Comparison of ENCODE assay signal across 32 cellular contexts in the genomic region with DNA sequence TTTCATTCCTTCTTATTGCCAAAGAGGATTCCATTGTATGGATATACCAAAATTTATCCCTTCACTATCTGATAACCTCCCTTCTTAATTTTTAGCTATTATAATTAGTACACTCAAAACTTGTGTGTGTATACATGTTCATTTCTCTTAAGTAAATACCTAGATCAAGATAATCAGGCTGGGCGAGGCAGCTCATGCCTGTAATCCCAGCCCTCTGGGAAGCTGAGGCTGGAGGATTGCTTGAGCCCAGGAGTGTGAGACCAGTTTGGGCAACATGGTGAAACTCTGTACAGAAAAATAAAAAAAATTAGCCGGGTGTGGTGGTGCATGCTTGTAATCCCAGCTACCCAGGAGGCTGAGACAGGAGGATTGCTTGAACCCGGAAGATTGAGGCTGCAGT. TPM values are rescaled to one million over a fixed set of nuclear protein-coding genes. Genes with fewer than 3 reads are reported as not detected.
"Had no signal": no experiment of that assay in that cellular context is flagged by ENCODE, and none has a peak within 500 bp of the region (broad histone marks: within the 10 kb centered on the region; RNA-seq: fewer than 3 reads in every experiment).

No MANE protein-coding gene starts in this region.

- H3K36me3 Mint-ChIP-seq: activated CD4-positive, alpha-beta memory T cell treated with anti-CD3 and anti-CD28 coated beads for 36 hours; activated naive CD4-positive, alpha-beta T cell treated with anti-CD3 and anti-CD28 coated beads, Interleukin-2, amount 50 U/mL, for 72 hours had no signal

- H3K9me3 Mint-ChIP-seq: activated CD4-positive, alpha-beta memory T cell treated with anti-CD3 and anti-CD28 coated beads for 36 hours; activated naive CD4-positive, alpha-beta T cell treated with anti-CD3 and anti-CD28 coated beads for 36 hours; activated naive CD4-positive, alpha-beta T cell treated with anti-CD3 and anti-CD28 coated beads, Interleukin-2, amount 50 U/mL, for 72 hours; activated T-cell treated with anti-CD3 and anti-CD28 coated beads, Interleukin-2, amount 50 U/mL, for 4 hours; activated T-helper 1 cell treated with anti-CD3 and anti-CD28 coated beads, Interleukin-12 subunit alpha, Interleukin-12 subunit beta, Interleukin-2, Interleukin-4 antibody, amounts not matched to agents 30 ng/mL and 10 ng/mL and 1 ng/mL, durations not matched to agents 14 hours and 24 hours and 36 hours; T-helper 1 cell treated with Interleukin-12 subunit alpha and Interleukin-12 subunit beta and Interleukin-4 antibody, amounts not matched to agents 30 μg/mL and 1 μg/mL, for 36 hours; T-helper 2 cell treated with Interferon-gamma antibody and Interleukin-4, amounts not matched to agents 5 μg/mL and 100 μg/mL, for 36 hours had no signal

- H3K9me3 ChIP-seq: adrenal gland, body of pancreas, breast epithelium, MG63, SJSA1, SK-N-SH had no signal

- H3K27me3 ChIP-seq: adrenal gland, body of pancreas, breast epithelium, MG63 had no signal

- H3K27ac Mint-ChIP-seq: activated CD4-positive, alpha-beta memory T cell treated with anti-CD3 and anti-CD28 coated beads for 36 hours; activated naive CD4-positive, alpha-beta T cell treated with anti-CD3 and anti-CD28 coated beads for 36 hours; activated naive CD4-positive, alpha-beta T cell treated with anti-CD3 and anti-CD28 coated beads, Interleukin-2, amount 50 U/mL, for 72 hours; activated T-helper 1 cell treated with anti-CD3 and anti-CD28 coated beads, Interleukin-12 subunit alpha, Interleukin-12 subunit beta, Interleukin-2, Interleukin-4 antibody, amounts not matched to agents 30 ng/mL and 10 ng/mL and 1 ng/mL, durations not matched to agents 14 hours and 24 hours and 36 hours; T-helper 1 cell treated with Interleukin-12 subunit alpha and Interleukin-12 subunit beta and Interleukin-4 antibody, amounts not matched to agents 30 μg/mL and 1 μg/mL, for 36 hours; T-helper 2 cell treated with Interferon-gamma antibody and Interleukin-4, amounts not matched to agents 5 μg/mL and 100 μg/mL, for 36 hours had no signal

- DNase-seq: activated CD4-positive, alpha-beta memory T cell treated with anti-CD3 and anti-CD28 coated beads for 36 hours; activated CD4-positive, alpha-beta T cell treated with anti-CD3 and anti-CD28 coated beads for 4 hours; activated CD4-positive, alpha-beta T cell treated with anti-CD3 and anti-CD28 coated beads, Interleukin-2, amount 50 U/mL, for 1 hour; activated CD4-positive, CD25-positive, alpha-beta regulatory T cell treated with anti-CD3 and anti-CD28 coated beads, Interleukin-2, amount 50 U/mL, for 72 hours; activated CD8-positive, alpha-beta memory T cell treated with anti-CD3 and anti-CD28 coated beads, Interleukin-2, amount 50 U/mL, for 4 hours; activated gamma-delta T cell treated with Interleukin-2 at 50 U/mL for 16 hours; activated naive CD4-positive, alpha-beta T cell treated with anti-CD3 and anti-CD28 coated beads for 36 hours; activated T-cell treated with anti-CD3 and anti-CD28 coated beads for 4 hours; activated T-cell treated with anti-CD3 and anti-CD28 coated beads, Interleukin-2, amount 50 U/mL, for 4 hours; adrenal gland; body of pancreas; Kasumi-1; KG1; MG63; NCI-H1092; NCI-H1436 treated with DMSO at 0.1 percent for 48 hours; NCI-H1694 treated with DMSO at 0.1 percent for 48 hours; NCI-H2029; NCI-H345; NCI-H524 treated with DMSO at 0.1 percent for 48 hours; RPMI8226; SHP77 treated with DMSO at 0.1 percent for 48 hours; SK-N-SH had no signal

- H3K4me3 ChIP-seq: adrenal gland, body of pancreas, breast epithelium, MG63, SJSA1 had no signal

- ATAC-seq: activated naive CD4-positive, alpha-beta T cell treated with anti-CD3 and anti-CD28 coated beads, Interleukin-2, amount 50 U/mL, for 72 hours; activated T-cell treated with anti-CD3 and anti-CD28 coated beads, Interleukin-2, amount 50 U/mL, for 4 hours; body of pancreas; Panc1 had no signal

- H3K4me3 Mint-ChIP-seq: activated CD4-positive, alpha-beta memory T cell treated with anti-CD3 and anti-CD28 coated beads for 36 hours; activated naive CD4-positive, alpha-beta T cell treated with anti-CD3 and anti-CD28 coated beads for 36 hours; activated T-cell treated with anti-CD3 and anti-CD28 coated beads, Interleukin-2, amount 50 U/mL, for 4 hours; activated T-helper 1 cell treated with anti-CD3 and anti-CD28 coated beads, Interleukin-12 subunit alpha, Interleukin-12 subunit beta, Interleukin-2, Interleukin-4 antibody, amounts not matched to agents 30 ng/mL and 10 ng/mL and 1 ng/mL, durations not matched to agents 14 hours and 24 hours and 36 hours; T-helper 1 cell treated with Interleukin-12 subunit alpha and Interleukin-12 subunit beta and Interleukin-4 antibody, amounts not matched to agents 30 μg/mL and 1 μg/mL, for 36 hours; T-helper 2 cell treated with Interferon-gamma antibody and Interleukin-4, amounts not matched to agents 5 μg/mL and 100 μg/mL, for 36 hours; WTC11 had no signal

- H3K36me3 ChIP-seq: adrenal gland, breast epithelium, MG63, SJSA1 had no signal

- H3K9ac ChIP-seq: SK-N-SH had no signal

- H3K27ac ChIP-seq: adrenal gland, breast epithelium, SJSA1 had no signal

- H3K4me1 ChIP-seq: adrenal gland, breast epithelium, SJSA1 had no signal

RNA-seq across cellular contexts. Expression of gene ACHE, which starts 15.8 kb away (rescaled TPM):
- total RNA-seq: activated CD4-positive, alpha-beta memory T cell treated with anti-CD3 and anti-CD28 coated beads for 36 hours; activated naive CD4-positive, alpha-beta T cell treated with anti-CD3 and anti-CD28 coated beads for 36 hours had no signal

RNA-seq across cellular contexts. Expression of gene MUC3A, which starts 37.9 kb away (rescaled TPM):
- total RNA-seq: activated naive CD4-positive, alpha-beta T cell treated with anti-CD3 and anti-CD28 coated beads for 36 hours; activated T-helper 1 cell treated with anti-CD3 and anti-CD28 coated beads, Interleukin-12 subunit alpha, Interleukin-12 subunit beta, Interleukin-2, Interleukin-4 antibody, amounts not matched to agents 30 ng/mL and 10 ng/mL and 1 ng/mL, durations not matched to agents 14 hours and 24 hours and 36 hours; NCI-H460; SJSA1 had no signal
